Comparison of ENCODE assay signal across 12 cellular contexts in genomic region chr1:37455516-37455915, GRCh38. TPM values are rescaled to one million over a fixed set of nuclear protein-coding genes. Genes with fewer than 3 reads are reported as not detected.
DNase-seq lines count a peak whose midpoint lies in the region; ATAC-seq and TF ChIP-seq lines count a peak whose summit lies in the region.
"Had no signal": no experiment of that assay in that cellular context is flagged by ENCODE, and none has a peak within 500 bp of the region (broad histone marks: within the 10 kb centered on the region; RNA-seq: fewer than 3 reads in every experiment).

No MANE protein-coding gene starts in this region.

- H3K27me3 ChIP-seq in mammary epithelial cell (ENCODE audit: insufficient read depth, low read length): no peaks in the 10 kb centered on the region
- H3K27me3 ChIP-seq in neuronal stem cell (ENCODE audit: control insufficient read depth in 3 of 3, insufficient read depth in 3 of 3, low read depth in 1 of 3, low read length in 3 of 3): peaks cover 0 to 4% (median 0%) of the 10 kb centered on the region in 3 experiments
- no peaks in the 10 kb centered on the region for H3K27me3 ChIP-seq in upper lobe of left lung
- H3K27me3 ChIP-seq: MG63 had no signal

- H3K4ac ChIP-seq in neuronal stem cell (ENCODE audit: low read length): no peak overlapping the region

- H3K4me3 Mint-ChIP-seq in activated T-cell treated with anti-CD3 and anti-CD28 coated beads, Interleukin-2, amount 50 U/mL, for 24 hours: no peak overlapping the region
- no peak overlapping the region for H3K4me3 Mint-ChIP-seq in activated T-cell treated with anti-CD3 and anti-CD28 coated beads, Interleukin-2, amount 50 U/mL, for 72 hours
- H3K4me3 Mint-ChIP-seq: activated CD8-positive, alpha-beta T cell treated with anti-CD3 and anti-CD28 coated beads for 36 hours; CD8-positive, alpha-beta T cell had no signal

- H3K4me2 ChIP-seq in mammary epithelial cell (ENCODE audit: insufficient read depth, low read depth, low read length) (peak overlapping the region; percentile 58), neuronal stem cell (ENCODE audit: insufficient read depth, low read length, poor library complexity, severe bottlenecking) (no peak overlapping the region)

- H3K27ac Mint-ChIP-seq in activated T-cell treated with anti-CD3 and anti-CD28 coated beads, Interleukin-2, amount 50 U/mL, for 24 hours: peak overlapping the region; percentile 81
- no peak overlapping the region for H3K27ac Mint-ChIP-seq in activated T-cell treated with anti-CD3 and anti-CD28 coated beads, Interleukin-2, amount 50 U/mL, for 72 hours

- TF ChIP-seq POLR2A in upper lobe of left lung (IDR thresholded peaks at IDR 0.05) (no peak), lower leg skin (IDR thresholded peaks at IDR 0.05) (no peak)

- H3K14ac ChIP-seq in neuronal stem cell (ENCODE audit: low read length): no peak overlapping the region

- H4K20me1 ChIP-seq in mammary epithelial cell (ENCODE audit: insufficient read depth, low read length): no peaks in the 10 kb centered on the region

- H2BK12ac ChIP-seq in neuronal stem cell (ENCODE audit: low read length): no peak overlapping the region

- CTCF ChIA-PET in mammary epithelial cell (lab: Charles Lee; ENCODE audit: low non-redundant PET): interaction anchor here (0.6 to 1.2 kb wide), 2 partner anchors 31 to 1856 kb away, joined by 4 to 6 read pairs; no protein-coding TSS in a partner anchor

- H3K23ac ChIP-seq in neuronal stem cell (ENCODE audit: low read depth, low read length, poor library complexity): no peak overlapping the region

- H2AK5ac ChIP-seq in neuronal stem cell (ENCODE audit: low read depth, low read length): no peak overlapping the region

- no peak for DNase-seq in activated T-cell treated with anti-CD3 and anti-CD28 coated beads, Interleukin-2, amount 50 U/mL, for 24 hours
- DNase-seq in activated T-cell treated with anti-CD3 and anti-CD28 coated beads, Interleukin-2, amount 50 U/mL, for 72 hours: no peak
- DNase-seq in mammary epithelial cell (no peak), neuronal stem cell (ENCODE audit: low spot score) (no peak), upper lobe of left lung (no peak), lower leg skin (ENCODE audit: low spot score in 2 of 2) (no peak), NCI-H774 (lab: John Stamatoyannopoulos, UW) (no peak), left lobe of liver (ENCODE audit: low spot score) (no peak)

- H2BK15ac ChIP-seq in neuronal stem cell (ENCODE audit: low read length): peak overlapping the region; percentile 71

- no peaks in the 10 kb centered on the region for H3K27me3 Mint-ChIP-seq in activated T-cell treated with anti-CD3 and anti-CD28 coated beads, Interleukin-2, amount 50 U/mL, for 24 hours
- H3K27me3 Mint-ChIP-seq in activated T-cell treated with anti-CD3 and anti-CD28 coated beads, Interleukin-2, amount 50 U/mL, for 72 hours (ENCODE audit: low read depth): no peaks in the 10 kb centered on the region
- H3K27me3 Mint-ChIP-seq: activated CD8-positive, alpha-beta T cell treated with anti-CD3 and anti-CD28 coated beads for 36 hours had no signal

- H2AFZ ChIP-seq in mammary epithelial cell (ENCODE audit: low read depth, low read length): peak overlapping the region; percentile 83
- peak overlapping the region; percentile 65 for H2AFZ ChIP-seq in neuronal stem cell (ENCODE audit: low read length)
- H2AFZ ChIP-seq: parathyroid adenoma had no signal

- no peak overlapping the region for H2BK120ac ChIP-seq in neuronal stem cell (ENCODE audit: low read depth, low read length)

- BruUV-seq in mammary epithelial cell (replicated peaks; lab: Mats Ljungman, UMichigan): no TSS peak

- H2BK5ac ChIP-seq in neuronal stem cell (ENCODE audit: low read length): no peak overlapping the region

- H3K4me1 ChIP-seq in mammary epithelial cell (ENCODE audit: insufficient read depth, low read length) (peaks cover 10% of the 10 kb centered on the region), neuronal stem cell (ENCODE audit: control insufficient read depth in 2 of 2, insufficient read depth in 1 of 2, low read depth in 1 of 2, low read length in 2 of 2) (peaks cover 6 to 7% of the 10 kb centered on the region in 2 donors), upper lobe of left lung (peaks cover 7 to 12% (median 8%) of the 10 kb centered on the region in 4 donors)
- H3K4me1 ChIP-seq: parathyroid adenoma had no signal

- H3K79me1 ChIP-seq in neuronal stem cell (ENCODE audit: low read depth, low read length): no peaks in the 10 kb centered on the region

- H3K4me1 Mint-ChIP-seq in activated T-cell treated with anti-CD3 and anti-CD28 coated beads, Interleukin-2, amount 50 U/mL, for 24 hours (ENCODE audit: low read depth): peaks cover 12% of the 10 kb centered on the region
- peaks cover 8% of the 10 kb centered on the region for H3K4me1 Mint-ChIP-seq in activated T-cell treated with anti-CD3 and anti-CD28 coated beads, Interleukin-2, amount 50 U/mL, for 72 hours (ENCODE audit: low read depth)

- intact Hi-C loops in mammary epithelial cell (cut with micrococcal nuclease): loop anchor here (1.0 to 2.0 kb wide), 2 partner anchors 19 to 227 kb away; partner anchors contain the start of gene ZC3H12A
- intact Hi-C loops in lower leg skin (cut with DNase I; ENCODE audit: low total_unique reads): loop anchor here (10.0 kb wide), 1 partner anchor 229 kb away; no protein-coding TSS in a partner anchor

- no peak overlapping the region for H4K8ac ChIP-seq in neuronal stem cell (ENCODE audit: low read depth, low read length)

- TF ChIP-seq CTCF in mammary epithelial cell (conservative IDR thresholded peaks at IDR 0.05 in 1 of 2, IDR thresholded peaks at IDR 0.05 in 1 of 2; ENCODE audit: extremely low read depth in 1 of 2, insufficient read depth in 1 of 2, low read depth in 1 of 2, low read length in 2 of 2) (no peak), upper lobe of left lung (IDR thresholded peaks at IDR 0.05) (no peak), lower leg skin (IDR thresholded peaks at IDR 0.05) (no peak)

- H3K9me3 ChIP-seq in mammary epithelial cell (replicated peaks; ENCODE audit: insufficient read depth, low read length): no peaks in the 10 kb centered on the region
- H3K9me3 ChIP-seq in neuronal stem cell (replicated peaks in 1 of 2; ENCODE audit: control insufficient read depth in 2 of 2, insufficient read depth in 1 of 2, low read depth in 1 of 2, low read length in 2 of 2): no peaks in the 10 kb centered on the region
- H3K9me3 ChIP-seq in upper lobe of left lung: no peaks in the 10 kb centered on the region
- H3K9me3 ChIP-seq: MG63 had no signal

- H3K27ac ChIP-seq in mammary epithelial cell (ENCODE audit: insufficient read depth, low read depth, low read length): peak overlapping the region; percentile 68
- H3K27ac ChIP-seq in neuronal stem cell (replicated peaks; ENCODE audit: low read length): no peak overlapping the region
- H3K27ac ChIP-seq in upper lobe of left lung: peak overlapping the region; percentile 15 to 76 (median 58)
- H3K27ac ChIP-seq: parathyroid adenoma had no signal

- H3K4me3 ChIP-seq in mammary epithelial cell (replicated peaks in 1 of 3; ENCODE audit: insufficient read depth in 1 of 3, low read depth in 2 of 3, low read length in 3 of 3) (no peak overlapping the region), neuronal stem cell (ENCODE audit: low read length in 2 of 2) (no peak overlapping the region), upper lobe of left lung (no peak overlapping the region), lower leg skin (ENCODE audit: low read depth, poor library complexity, severe bottlenecking) (no peak overlapping the region)
- H3K4me3 ChIP-seq: MG63 had no signal

- no peaks in the 10 kb centered on the region for H3K79me2 ChIP-seq in mammary epithelial cell (ENCODE audit: insufficient read depth, low read length)
- H3K79me2 ChIP-seq: parathyroid adenoma had no signal

- WGBS in mammary epithelial cell (ENCODE audit: low coverage, missing lambda C conversion rate): 32% methylated on average over 10 of the region's 10 CpGs
- WGBS in neuronal stem cell (ENCODE audit: extremely low coverage in 2 of 2, insufficient read length in 2 of 2, insufficient replicate concordance in 1 of 2), 2 donors: no CpG with 5 or more reads among the region's 10 CpGs
- WGBS in upper lobe of left lung, 2 donors: 88 to 90% methylated on average over 10 of the region's 10 CpGs
- WGBS in lower leg skin, 2 donors: 82 to 88% methylated on average over 10 of the region's 10 CpGs

- no peak for TF ChIP-seq EP300 in upper lobe of left lung (IDR thresholded peaks at IDR 0.05)

- H3K36me3 Mint-ChIP-seq in activated T-cell treated with anti-CD3 and anti-CD28 coated beads, Interleukin-2, amount 50 U/mL, for 24 hours (ENCODE audit: low read depth): peaks cover 9% of the 10 kb centered on the region
- H3K36me3 Mint-ChIP-seq in activated T-cell treated with anti-CD3 and anti-CD28 coated beads, Interleukin-2, amount 50 U/mL, for 72 hours (ENCODE audit: insufficient read depth in 2 of 2): peaks cover 0 to 3% of the 10 kb centered on the region in 2 donors

- no peak for ATAC-seq in activated T-cell treated with anti-CD3 and anti-CD28 coated beads, Interleukin-2, amount 50 U/mL, for 72 hours (replicated peaks in 1 of 2)
- ATAC-seq in upper lobe of left lung (ENCODE audit: low FRiP score in 2 of 2): no peak
- ATAC-seq in left lobe of liver: no peak

- no peak overlapping the region for H3K18ac ChIP-seq in neuronal stem cell (ENCODE audit: low read length)

- H3K36me3 ChIP-seq in mammary epithelial cell (ENCODE audit: insufficient read depth, low read length): no peaks in the 10 kb centered on the region
- H3K36me3 ChIP-seq in neuronal stem cell (replicated peaks in 1 of 2; ENCODE audit: control insufficient read depth in 2 of 2, insufficient read depth in 2 of 2, low read length in 2 of 2): no peaks in the 10 kb centered on the region
- no peaks in the 10 kb centered on the region for H3K36me3 ChIP-seq in upper lobe of left lung
- H3K36me3 ChIP-seq: MG63 had no signal

- in situ Hi-C loops in mammary epithelial cell (cut with MboI; ENCODE audit: low sequenced_read_pairs in 2 of 2): loop anchor here (10.0 to 25.0 kb wide), 2 partner anchors 229 to 232 kb away; partner anchors contain the start of gene CDCA8 (in 1 of the 2)

- no peak overlapping the region for H4K91ac ChIP-seq in neuronal stem cell (ENCODE audit: low read depth, low read length, poor library complexity)

- H3K9ac ChIP-seq in mammary epithelial cell (ENCODE audit: insufficient read depth, low read length) (peak overlapping the region; percentile 64), neuronal stem cell (ENCODE audit: low read depth, low read length, poor library complexity) (no peak overlapping the region)
- H3K9ac ChIP-seq: parathyroid adenoma had no signal

- no peaks in the 10 kb centered on the region for H3K9me3 Mint-ChIP-seq in activated T-cell treated with anti-CD3 and anti-CD28 coated beads, Interleukin-2, amount 50 U/mL, for 24 hours
- no peaks in the 10 kb centered on the region for H3K9me3 Mint-ChIP-seq in activated T-cell treated with anti-CD3 and anti-CD28 coated beads, Interleukin-2, amount 50 U/mL, for 72 hours
- H3K9me3 Mint-ChIP-seq: activated CD8-positive, alpha-beta T cell treated with anti-CD3 and anti-CD28 coated beads for 36 hours; CD8-positive, alpha-beta T cell had no signal

- dilution Hi-C loops in mammary epithelial cell (cut with HindIII; ENCODE audit: low sequenced_read_pairs): loop anchor here (10.0 kb wide), 1 partner anchor 79 kb away; no protein-coding TSS in a partner anchor

RNA-seq across cellular contexts. Expression of gene ZC3H12A, which starts 18.9 kb away (rescaled TPM):
- 10 to 100 TPM; 33.5 to 46.1 TPM for total RNA-seq in activated T-cell treated with anti-CD3 and anti-CD28 coated beads, Interleukin-2, amount 50 U/mL, for 72 hours
- 10 to 100 TPM; 22.0 to 37.9 TPM for total RNA-seq in mammary epithelial cell
- 18.1 TPM for polyA plus RNA-seq in mammary epithelial cell
- polyA minus RNA-seq in mammary epithelial cell: 1.6 TPM
- 2.5 TPM for polyA plus RNA-seq in neuronal stem cell (2013, experiment 1 of 2)
- polyA plus RNA-seq in neuronal stem cell (2013, experiment 2 of 2): 2.1 TPM
- 10 to 100 TPM; 17.6 to 55.5 (median 26.2) TPM for total RNA-seq in upper lobe of left lung
- total RNA-seq in lower leg skin: 10 to 100 TPM; 36.0 to 42.9 (median 39.0) TPM
- total RNA-seq in left lobe of liver: 3.0 TPM

RNA-seq across cellular contexts. Expression of gene MEAF6, which starts 59.0 kb away (rescaled TPM):
- total RNA-seq in activated T-cell treated with anti-CD3 and anti-CD28 coated beads, Interleukin-2, amount 50 U/mL, for 72 hours: 100 to 1,000 TPM; 105 to 108 TPM
- 10 to 100 TPM; 61.5 to 64.9 TPM for total RNA-seq in mammary epithelial cell
- 35.0 TPM for polyA plus RNA-seq in mammary epithelial cell
- 41.4 TPM for polyA minus RNA-seq in mammary epithelial cell
- 64.9 TPM for polyA plus RNA-seq in neuronal stem cell (2013, experiment 1 of 2)
- polyA plus RNA-seq in neuronal stem cell (2013, experiment 2 of 2): 65.6 TPM
- total RNA-seq in upper lobe of left lung: 100 to 1,000 TPM in 2 of 6 donors, 10 to 100 TPM in 4; 59.9 to 131 (median 75.1) TPM
- 10 to 100 TPM; 55.7 to 94.2 (median 77.8) TPM for total RNA-seq in lower leg skin
- total RNA-seq in left lobe of liver: 16.0 TPM
